23 cellular contexts compared by ENCODE assay signal in genomic region chr13:106986033-106986484, GRCh38.
A peak's percentile ranks its signal among the peaks of the same experiment; 100 is the strongest.
DNase-seq lines count a peak whose midpoint lies in the region; ATAC-seq, FAIRE-seq and TF ChIP-seq lines count a peak whose summit lies in the region.
"Had no signal": no experiment of that assay in that cellular context is flagged by ENCODE, and none has a peak within 500 bp of the region (broad histone marks: within the 10 kb centered on the region; RNA-seq: fewer than 3 reads in every experiment).

No MANE protein-coding gene starts in this region.

- no peak for FAIRE-seq in HepG2 (lab: Jason Lieb, UNC)
- FAIRE-seq in keratinocyte (lab: Jason Lieb, UNC), result no peak
- FAIRE-seq: GM12878 had no signal

- dilution Hi-C loops in keratinocyte (cut with MboI; ENCODE audit: extremely low pct_ligation_motif_present, low sequenced_read_pairs), result no loop called here

- intact Hi-C loops in HepG2 (cut with micrococcal nuclease; ENCODE audit: unreplicated experiment), result no loop called here

- H3K9ac ChIP-seq in liver (ENCODE audit: low read depth in 1 of 2, low read length in 2 of 2) (no peak overlapping the region), HepG2 (ENCODE audit: insufficient read depth, low read depth, low read length) (no peak overlapping the region), endodermal cell (ENCODE audit: extremely low read depth, low read length, poor library complexity, severe bottlenecking) (no peak overlapping the region), keratinocyte (ENCODE audit: control insufficient read depth, extremely low read depth, insufficient read depth, low read length) (no peak overlapping the region)

- H3K27ac ChIP-seq in liver (ENCODE audit: low read depth in 1 of 2, low read length in 2 of 2), result peak overlapping the region; percentile 52 to 75
- no peak overlapping the region for H3K27ac ChIP-seq in HepG2 (ENCODE audit: extremely low read length, insufficient read depth, low read length)
- no peak overlapping the region for H3K27ac ChIP-seq in endodermal cell (ENCODE audit: low read depth, low read length)
- H3K27ac ChIP-seq in keratinocyte (ENCODE audit: control insufficient read depth, insufficient read depth, low read length), result no peak overlapping the region
- no peak overlapping the region for H3K27ac ChIP-seq in upper lobe of left lung
- H3K27ac ChIP-seq: body of pancreas, left lung, uterus had no signal

- DNase-seq in HepG2 (ENCODE audit: low spot score), result no peak
- DNase-seq in endodermal cell, result peak; percentile 84
- no peak for DNase-seq in keratinocyte (ENCODE audit: low read depth, low spot score)
- no peak for DNase-seq in upper lobe of left lung
- no peak for DNase-seq in NCI-H345 treated with DMSO at 0.1 percent for 48 hours (lab: John Stamatoyannopoulos, UW; ENCODE audit: unreplicated experiment)
- DNase-seq: activated CD4-positive, alpha-beta T cell treated with anti-CD3 and anti-CD28 coated beads for 48 hours; activated CD8-positive, alpha-beta memory T cell treated with anti-CD3 and anti-CD28 coated beads, Interleukin-2, amount 50 U/mL, for 48 hours; body of pancreas; CD4-positive, alpha-beta T cell; left lung; NCI-H1694; NCI-H510A; PC-3; stimulated activated CD4-positive, alpha-beta T cell treated with anti-CD3 and anti-CD28 coated beads, Interleukin-12 subunit alpha, Interleukin-12 subunit beta, amount 100 ng/mL, for 4 hours; stimulated activated naive CD8-positive, alpha-beta T cell treated with anti-CD3 and anti-CD28 coated beads, Interleukin-15, Interleukin-2, amounts not matched to agents 100 U/mL and 50 U/mL, for 24 hours; uterus had no signal

- ATAC-seq in HepG2, result no peak
- peak; percentile 28 to 78 for ATAC-seq in upper lobe of left lung (ENCODE audit: low FRiP score in 2 of 2)
- ATAC-seq in HG02981 (IDR thresholded peaks at IDR 0.05; ENCODE audit: unreplicated experiment), result no peak
- ATAC-seq in GM21447 (IDR thresholded peaks at IDR 0.05; ENCODE audit: unreplicated experiment), result no peak
- ATAC-seq: body of pancreas; esophagus mucosa; GM12878; HCT116; left lung; PC-3; SK-N-SH treated with all-trans-retinoic acid at 6 μM for 48 hours; stimulated activated naive CD8-positive, alpha-beta T cell treated with anti-CD3 and anti-CD28 coated beads, Interleukin-15, Interleukin-2, amounts not matched to agents 100 U/mL and 50 U/mL, for 24 hours had no signal

- no peaks in the 10 kb centered on the region for H3K9me3 Mint-ChIP-seq in endodermal cell

- H3K4me1 ChIP-seq in liver (ENCODE audit: control insufficient read depth in 4 of 4, insufficient read depth in 4 of 4, low read length in 3 of 4) (peaks cover 0 to 12% (median 8%) of the 10 kb centered on the region in 4 donors), HepG2 (ENCODE audit: insufficient read depth, low read length) (no peaks in the 10 kb centered on the region), endodermal cell (ENCODE audit: control insufficient read depth, insufficient read depth, low read length) (peaks cover 4% of the 10 kb centered on the region), keratinocyte (ENCODE audit: control insufficient read depth, extremely low read depth, insufficient read depth, low read length) (peaks cover 5% of the 10 kb centered on the region), upper lobe of left lung (peaks cover 0 to 4% (median 0%) of the 10 kb centered on the region in 4 donors)
- H3K4me1 ChIP-seq: body of pancreas, left lung, uterus had no signal

- H3K4me3 ChIP-seq in liver (ENCODE audit: low read depth in 1 of 3, low read length in 3 of 3) (no peak overlapping the region), HepG2 (replicated peaks in 1 of 3; ENCODE audit: insufficient read depth in 1 of 3, low read depth in 2 of 3, low read length in 3 of 3) (no peak overlapping the region), endodermal cell (ENCODE audit: low read length) (no peak overlapping the region), keratinocyte (ENCODE audit: control insufficient read depth in 2 of 3, extremely low read depth in 1 of 3, insufficient read depth in 2 of 3, low read depth in 1 of 3, low read length in 3 of 3) (no peak overlapping the region), upper lobe of left lung (no peak overlapping the region)
- H3K4me3 ChIP-seq: body of pancreas, GM12878, left lung, uterus had no signal

- H3K9me3 ChIP-seq in liver (ENCODE audit: control insufficient read depth in 4 of 4, low read length in 3 of 4) (no peaks in the 10 kb centered on the region), HepG2 (ENCODE audit: low read length) (peaks cover 17% of the 10 kb centered on the region; the same call in 1 of the 2 replicates), endodermal cell (ENCODE audit: control insufficient read depth, low read length) (no peaks in the 10 kb centered on the region), keratinocyte (ENCODE audit: control insufficient read depth, low read depth, low read length) (no peaks in the 10 kb centered on the region), upper lobe of left lung (no peaks in the 10 kb centered on the region)
- H3K9me3 ChIP-seq: body of pancreas, left lung, uterus had no signal

- CTCF ChIA-PET in HepG2 (lab: Yijun Ruan, JAX; ENCODE audit: low intra/inter-chr PET ratio, low total read pairs), result no interaction called here

- H4K20me1 ChIP-seq in HepG2 (ENCODE audit: insufficient read depth, low read length) (no peaks in the 10 kb centered on the region), keratinocyte (ENCODE audit: control insufficient read depth, extremely low read depth, insufficient read depth, low read length) (no peaks in the 10 kb centered on the region)

- H3K36me3 Mint-ChIP-seq in endodermal cell (ENCODE audit: low read depth), result no peaks in the 10 kb centered on the region

- H3K4me3 Mint-ChIP-seq in endodermal cell, result no peak overlapping the region
- H3K4me3 Mint-ChIP-seq: CD4-positive, alpha-beta T cell had no signal

- TF ChIP-seq EP300 in HepG2 (IDR thresholded peaks at IDR 0.05; ENCODE audit: low read depth in 2 of 2, low read length in 2 of 2), result no peak
- TF ChIP-seq EP300 in HepG2 (CRISPR knock-in tag; IDR thresholded peaks at IDR 0.05; ENCODE audit: borderline replicate concordance), result no peak
- no peak for TF ChIP-seq EP300 in upper lobe of left lung (IDR thresholded peaks at IDR 0.05)

- no peak overlapping the region for H3K4me2 ChIP-seq in HepG2 (ENCODE audit: low read depth, low read length)
- peak overlapping the region; percentile 51 for H3K4me2 ChIP-seq in keratinocyte (ENCODE audit: control insufficient read depth, extremely low read depth, insufficient read depth, low read depth, low read length)

- TF ChIP-seq CTCF in liver (IDR thresholded peaks at IDR 0.05; ENCODE audit: low read depth, low read length, missing input control) (no peak), HepG2 (CRISPR knock-in tag; IDR thresholded peaks at IDR 0.05) (no peak), endodermal cell (conservative IDR thresholded peaks at IDR 0.05) (no peak), keratinocyte (optimal IDR thresholded peaks at IDR 0.05 in 1 of 3, IDR thresholded peaks at IDR 0.05 in 1 of 3, conservative IDR thresholded peaks at IDR 0.05 in 1 of 3; ENCODE audit: extremely low read depth in 1 of 3, insufficient read depth in 2 of 3, low read length in 3 of 3) (no peak), upper lobe of left lung (IDR thresholded peaks at IDR 0.05) (no peak)

- no peaks in the 10 kb centered on the region for H3K36me3 ChIP-seq in liver (ENCODE audit: control insufficient read depth in 4 of 4, insufficient read depth in 3 of 4, low read depth in 1 of 4, low read length in 3 of 4)
- no peaks in the 10 kb centered on the region for H3K36me3 ChIP-seq in HepG2 (replicated peaks in 1 of 2; ENCODE audit: control insufficient read depth in 1 of 2, insufficient read depth in 2 of 2, low read length in 2 of 2)
- H3K36me3 ChIP-seq in endodermal cell (ENCODE audit: control insufficient read depth, insufficient read depth, low read length), result no peaks in the 10 kb centered on the region
- no peaks in the 10 kb centered on the region for H3K36me3 ChIP-seq in keratinocyte (ENCODE audit: control insufficient read depth in 2 of 2, extremely low read depth in 1 of 2, insufficient read depth in 2 of 2, low read length in 2 of 2)
- H3K36me3 ChIP-seq in upper lobe of left lung, result no peaks in the 10 kb centered on the region
- H3K36me3 ChIP-seq: left lung, uterus had no signal

- no peak for TF ChIP-seq RAD21 in liver (IDR thresholded peaks at IDR 0.05)
- TF ChIP-seq RAD21 in HepG2 (CRISPR knock-in tag; IDR thresholded peaks at IDR 0.05), result no peak

- H2AFZ ChIP-seq in HepG2 (ENCODE audit: low read length), result no peak overlapping the region
- H2AFZ ChIP-seq in keratinocyte (ENCODE audit: control insufficient read depth, low read length), result peak overlapping the region; percentile 18

- TF ChIP-seq POLR2A in HepG2 (IDR thresholded peaks at IDR 0.05; ENCODE audit: insufficient read depth in 1 of 2, low read depth in 2 of 2, low read length in 2 of 2), result no peak
- TF ChIP-seq POLR2A in upper lobe of left lung (IDR thresholded peaks at IDR 0.05), result no peak

- POLR2A ChIA-PET in HepG2 (lab: Yijun Ruan, JAX), result no interaction called here

- no peaks in the 10 kb centered on the region for H3K79me2 ChIP-seq in HepG2 (ENCODE audit: insufficient read depth, low read length)
- H3K79me2 ChIP-seq in keratinocyte (ENCODE audit: control insufficient read depth, insufficient read depth, low read length), result no peaks in the 10 kb centered on the region

- WGBS in liver, result 62% methylated on average over 7 of the region's 7 CpGs
- 66% methylated on average over 6 of the region's 7 CpGs for WGBS in HepG2 (ENCODE audit: low lambda C conversion rate)
- WGBS in endodermal cell (ENCODE audit: insufficient coverage in 1 of 2, insufficient read length in 1 of 2), 2 experiments, result 66 to 78% methylated on average over 3 to 7 of the region's 7 CpGs
- 74 to 80% methylated on average over 7 of the region's 7 CpGs for WGBS in upper lobe of left lung, 2 donors

- no peaks in the 10 kb centered on the region for H3K9me1 ChIP-seq in keratinocyte (ENCODE audit: control insufficient read depth, extremely low read depth, insufficient read depth, low read length)

- H3K4me1 Mint-ChIP-seq in endodermal cell, result peaks cover 14% of the 10 kb centered on the region

- no TSS peak for BruUV-seq in HepG2 (replicated peaks; lab: Mats Ljungman, UMichigan)

- H3K27me3 ChIP-seq in liver (ENCODE audit: control insufficient read depth in 4 of 4, insufficient read depth in 4 of 4, low read length in 3 of 4) (no peaks in the 10 kb centered on the region), HepG2 (ENCODE audit: control insufficient read depth in 1 of 2, insufficient read depth in 2 of 2, low read length in 2 of 2) (no peaks in the 10 kb centered on the region), endodermal cell (ENCODE audit: control insufficient read depth, insufficient read depth, low read length, poor library complexity, severe bottlenecking) (no peaks in the 10 kb centered on the region), keratinocyte (ENCODE audit: control insufficient read depth, extremely low read depth, insufficient read depth, low read length) (no peaks in the 10 kb centered on the region), upper lobe of left lung (no peaks in the 10 kb centered on the region)
- H3K27me3 ChIP-seq: body of pancreas, left lung, uterus had no signal

- in situ Hi-C loops in HepG2 (cut with HindIII; ENCODE audit: extremely low pct_ligation_motif_present, low pct_unique_long_range_greater_than_20kb), result no loop called here

- no peaks in the 10 kb centered on the region for H3K27me3 Mint-ChIP-seq in endodermal cell (ENCODE audit: insufficient read depth)
- H3K27me3 Mint-ChIP-seq: CD4-positive, alpha-beta T cell had no signal

- peak overlapping the region; percentile 8 for H3K27ac Mint-ChIP-seq in endodermal cell
- H3K27ac Mint-ChIP-seq: CD4-positive, alpha-beta T cell had no signal

Comparison
In these comparisons a context has a peak if more than half of its experiments do, and no peak if none do; other contexts are left out.
1. H3K27ac ChIP-seq: peak in liver (2 of 2); none in HepG2 (single experiment), endodermal cell (single experiment), keratinocyte (single experiment) and upper lobe of left lung (0 of 4).
2. ATAC-seq: peak in upper lobe of left lung (2 of 2); none in HepG2 (single experiment), HG02981 (single experiment) and GM21447 (single experiment).